Comparison of ENCODE assay signal across 12 cellular contexts in genomic region chr2:145380436-145381017, GRCh38.
A peak's percentile ranks its signal among the peaks of the same experiment; 100 is the strongest.
DNase-seq lines count a peak whose midpoint lies in the region; TF ChIP-seq lines count a peak whose summit lies in the region.
"Had no signal": no experiment of that assay in that cellular context is flagged by ENCODE, and none has a peak within 500 bp of the region (broad histone marks: within the 10 kb centered on the region; RNA-seq: fewer than 3 reads in every experiment).

No MANE protein-coding gene starts in this region.

- no CpG with 5 or more reads among the region's 4 CpGs for WGBS in trophoblast cell (ENCODE audit: extremely low coverage, insufficient coverage, insufficient read length)
- 85% methylated on average over 4 of the region's 4 CpGs for WGBS in esophagus muscularis mucosa

- H2BK5ac ChIP-seq in trophoblast cell (ENCODE audit: low read depth, low read length, poor library complexity) = no peak overlapping the region

- H3K4me3 ChIP-seq in trophoblast cell (ENCODE audit: low read depth, low read length) (no peak overlapping the region), esophagus muscularis mucosa (no peak overlapping the region)
- H3K4me3 ChIP-seq: cardiac muscle cell, hepatocyte had no signal

- no peaks in the 10 kb centered on the region for H3K27me3 ChIP-seq in trophoblast cell (ENCODE audit: insufficient read depth, low read length)
- H3K27me3 ChIP-seq in esophagus muscularis mucosa = no peaks in the 10 kb centered on the region
- H3K27me3 ChIP-seq: cardiac muscle cell, hepatocyte had no signal

- H3K79me2 ChIP-seq in trophoblast cell (ENCODE audit: control insufficient read depth, insufficient read depth, low read length, poor library complexity) = no peaks in the 10 kb centered on the region
- H3K79me2 ChIP-seq: hepatocyte had no signal

- intact Hi-C loops in esophagus muscularis mucosa (cut with DNase I) = no loop called here

- H3K4me2 ChIP-seq in trophoblast cell (ENCODE audit: low read length) = no peak overlapping the region
- H3K4me2 ChIP-seq: hepatocyte had no signal

- no peak for TF ChIP-seq EP300 in esophagus muscularis mucosa (IDR thresholded peaks at IDR 0.05)

- no peak overlapping the region for H4K91ac ChIP-seq in trophoblast cell (ENCODE audit: low read depth, low read length)

- H3K27ac ChIP-seq in trophoblast cell (ENCODE audit: low read depth, low read length) = no peak overlapping the region
- no peak overlapping the region for H3K27ac ChIP-seq in esophagus muscularis mucosa (replicated peaks in 1 of 4)
- H3K27ac ChIP-seq: cardiac muscle cell, hepatocyte had no signal

- no peak overlapping the region for H2AFZ ChIP-seq in trophoblast cell (ENCODE audit: insufficient read depth, low read length, poor library complexity)
- H2AFZ ChIP-seq: hepatocyte had no signal

- H3K4me1 ChIP-seq in trophoblast cell (ENCODE audit: control insufficient read depth in 1 of 2, insufficient read depth in 2 of 2, low read length in 2 of 2) (peaks cover 0 to 3% of the 10 kb centered on the region in 2 experiments), esophagus muscularis mucosa (no peaks in the 10 kb centered on the region)

- H4K8ac ChIP-seq in trophoblast cell (ENCODE audit: low read depth, low read length) = no peak overlapping the region

- no peak overlapping the region for H4K12ac ChIP-seq in trophoblast cell (ENCODE audit: low read depth, low read length)

- peak overlapping the region; percentile 66 for H2BK120ac ChIP-seq in trophoblast cell (ENCODE audit: insufficient read depth, low read length, poor library complexity)

- H3K18ac ChIP-seq in trophoblast cell (ENCODE audit: low read length) = no peak overlapping the region

- no peaks in the 10 kb centered on the region for H3K79me1 ChIP-seq in trophoblast cell (ENCODE audit: low read length)

- no peak overlapping the region for H2AK5ac ChIP-seq in trophoblast cell (ENCODE audit: low read length)

- H3K23ac ChIP-seq in trophoblast cell (ENCODE audit: low read length) = no peak overlapping the region

- no peak overlapping the region for H3K9ac ChIP-seq in trophoblast cell (ENCODE audit: low read length)

- H3K14ac ChIP-seq in trophoblast cell (ENCODE audit: low read length) = no peak overlapping the region

- DNase-seq in ELR (ENCODE audit: low read depth) (peak; percentile 90), NCI-H226 (peak; percentile 46), dermis blood vessel endothelial cell (peak; percentile 86), trophoblast cell (peak; percentile 10 to 34), esophagus muscularis mucosa (ENCODE audit: extremely low spot score) (no peak), SIG-M5 (lab: John Stamatoyannopoulos, UW) (no peak), Kasumi-1 (lab: John Stamatoyannopoulos, UW) (no peak)
- DNase-seq in activated CD4-positive, alpha-beta T cell treated with anti-CD3 and anti-CD28 coated beads, Interleukin-2, amount 50 U/mL, for 1 hour = no peak
- DNase-seq: activated CD8-positive, alpha-beta memory T cell treated with anti-CD3 and anti-CD28 coated beads, Interleukin-2, amount 10 ng/mL, durations not matched to agents 7 days and 5 days; NCI-H526 treated with DMSO at 0.1 percent for 48 hours had no signal

- no peaks in the 10 kb centered on the region for H3K36me3 ChIP-seq in trophoblast cell (ENCODE audit: control insufficient read depth in 1 of 2, insufficient read depth in 2 of 2, low read length in 2 of 2)
- no peaks in the 10 kb centered on the region for H3K36me3 ChIP-seq in esophagus muscularis mucosa
- H3K36me3 ChIP-seq: cardiac muscle cell had no signal

- TF ChIP-seq CTCF in esophagus muscularis mucosa (IDR thresholded peaks at IDR 0.05) = no peak

- no peak overlapping the region for H3K4ac ChIP-seq in trophoblast cell (ENCODE audit: low read depth, low read length)

- H3K9me3 ChIP-seq in trophoblast cell (ENCODE audit: insufficient read depth, low read depth, low read length) (no peaks in the 10 kb centered on the region), esophagus muscularis mucosa (no peaks in the 10 kb centered on the region)

- no peak overlapping the region for H2BK12ac ChIP-seq in trophoblast cell (ENCODE audit: low read length)

- TF ChIP-seq POLR2A in esophagus muscularis mucosa (IDR thresholded peaks at IDR 0.05; ENCODE audit: low read depth) = no peak

Comparison
In these comparisons a context has a peak if more than half of its experiments do, and no peak if none do; other contexts are left out.
1. DNase-seq: peak in ELR (single experiment), NCI-H226 (single experiment), dermis blood vessel endothelial cell (single experiment) and trophoblast cell (2 of 2); none in esophagus muscularis mucosa (single experiment), SIG-M5 (single experiment), activated CD4-positive, alpha-beta T cell treated with anti-CD3 and anti-CD28 coated beads, Interleukin-2, amount 50 U/mL, for 1 hour (single experiment) and Kasumi-1 (0 of 2).